32 cellular contexts compared by ENCODE assay signal in the genomic region with DNA sequence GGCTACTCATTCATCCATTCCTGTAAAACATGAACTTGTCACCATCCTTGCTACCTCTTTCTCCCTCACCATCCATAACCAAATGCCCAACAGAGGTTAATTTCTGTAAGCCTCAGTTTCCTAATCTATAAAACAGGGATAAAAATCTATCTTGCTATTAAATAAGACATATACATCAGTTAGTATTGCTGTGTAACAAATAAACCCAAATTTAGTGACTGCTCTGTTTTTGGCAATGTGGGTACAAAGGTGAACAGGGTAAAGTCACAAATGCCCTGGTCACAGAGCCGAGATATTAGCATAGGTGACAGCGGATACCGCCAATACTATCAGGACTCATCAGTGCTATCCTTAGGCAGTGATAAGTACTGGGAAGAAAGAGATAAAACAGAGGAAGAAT.
"Had no signal": no experiment of that assay in that cellular context is flagged by ENCODE, and none has a peak within 500 bp of the region (broad histone marks: within the 10 kb centered on the region; RNA-seq: fewer than 3 reads in every experiment).

No MANE protein-coding gene starts in this region.

- H3K4me3 Mint-ChIP-seq: activated B cell treated with CpG ODN at 0.5 μM for 24 hours; activated CD8-positive, alpha-beta T cell treated with anti-CD3 and anti-CD28 coated beads for 36 hours; activated naive CD4-positive, alpha-beta T cell treated with anti-CD3 and anti-CD28 coated beads, Interleukin-2, amount 10 ng/mL, durations not matched to agents 7 days and 5 days; activated naive CD8-positive, alpha-beta T cell treated with anti-CD3 and anti-CD28 coated beads for 36 hours; activated naive CD8-positive, alpha-beta T cell treated with anti-CD3 and anti-CD28 coated beads, Interleukin-2, amount 50 U/mL, for 24 hours; activated T-helper 1 cell treated with anti-CD3 and anti-CD28 coated beads, Interleukin-12 subunit alpha, Interleukin-12 subunit beta, Interleukin-2, Interleukin-4 antibody, amounts not matched to agents 30 ng/mL and 10 ng/mL and 1 ng/mL, durations not matched to agents 14 hours and 24 hours and 36 hours; dendritic cell treated with granulocyte-macrophage colony-stimulating factor and Interleukin-4, amounts not matched to agents 40 ng/mL and 50 ng/mL, for 4 days; endodermal cell; T-helper 17 cell; T-helper 2 cell treated with Interferon-gamma antibody and Interleukin-4, amounts not matched to agents 5 μg/mL and 100 μg/mL, for 36 hours had no signal

- H3K9me3 Mint-ChIP-seq: activated B cell treated with CpG ODN at 0.5 μM for 24 hours; activated CD8-positive, alpha-beta T cell treated with anti-CD3 and anti-CD28 coated beads for 36 hours; activated naive CD8-positive, alpha-beta T cell treated with anti-CD3 and anti-CD28 coated beads for 36 hours; T-helper 2 cell treated with Interferon-gamma antibody and Interleukin-4, amounts not matched to agents 5 μg/mL and 100 μg/mL, for 36 hours had no signal

- H3K27ac Mint-ChIP-seq: activated B cell treated with CpG ODN at 0.5 μM for 24 hours; activated CD8-positive, alpha-beta T cell treated with anti-CD3 and anti-CD28 coated beads for 36 hours; activated naive CD4-positive, alpha-beta T cell treated with anti-CD3 and anti-CD28 coated beads, Interleukin-2, amount 10 ng/mL, durations not matched to agents 7 days and 5 days; activated naive CD8-positive, alpha-beta T cell treated with anti-CD3 and anti-CD28 coated beads for 36 hours; activated naive CD8-positive, alpha-beta T cell treated with anti-CD3 and anti-CD28 coated beads, Interleukin-2, amount 50 U/mL, for 24 hours; activated T-helper 1 cell treated with anti-CD3 and anti-CD28 coated beads, Interleukin-12 subunit alpha, Interleukin-12 subunit beta, Interleukin-2, Interleukin-4 antibody, amounts not matched to agents 30 ng/mL and 10 ng/mL and 1 ng/mL, durations not matched to agents 14 hours and 24 hours and 36 hours; dendritic cell treated with granulocyte-macrophage colony-stimulating factor and Interleukin-4, amounts not matched to agents 40 ng/mL and 50 ng/mL, for 4 days; endodermal cell; T-helper 17 cell; T-helper 2 cell treated with Interferon-gamma antibody and Interleukin-4, amounts not matched to agents 5 μg/mL and 100 μg/mL, for 36 hours had no signal

- DNase-seq: activated B cell treated with CpG ODN at 0.5 μM for 24 hours; activated CD4-positive, alpha-beta T cell treated with anti-CD3 and anti-CD28 coated beads for 48 hours; activated CD4-positive, alpha-beta T cell treated with anti-CD3 and anti-CD28 coated beads, Interleukin-2, amount 50 U/mL, for 1 hour; activated CD4-positive, alpha-beta T cell treated with anti-CD3 and anti-CD28 coated beads, Interleukin-2, amount 50 U/mL, for 48 hours; activated CD8-positive, alpha-beta memory T cell treated with anti-CD3 and anti-CD28 coated beads for 24 hours; activated CD8-positive, alpha-beta memory T cell treated with anti-CD3 and anti-CD28 coated beads, Interleukin-2, amount 50 U/mL, for 4 hours; activated CD8-positive, alpha-beta T cell treated with anti-CD3 and anti-CD28 coated beads for 36 hours; activated gamma-delta T cell; activated naive CD4-positive, alpha-beta T cell; activated naive CD4-positive, alpha-beta T cell treated with anti-CD3 and anti-CD28 coated beads, Interleukin-2, amount 10 ng/mL, durations not matched to agents 7 days and 5 days; activated naive CD8-positive, alpha-beta T cell treated with anti-CD3 and anti-CD28 coated beads for 36 hours; activated naive CD8-positive, alpha-beta T cell treated with anti-CD3 and anti-CD28 coated beads, Interleukin-2, amount 50 U/mL, for 24 hours; activated T-cell treated with anti-CD3 and anti-CD28 coated beads, Interleukin-2, amount 50 U/mL, for 1 hour; activated T-cell treated with anti-CD3 and anti-CD28 coated beads, Interleukin-2, amount 50 U/mL, for 48 hours; amygdala; aorta; body of pancreas; central memory CD4-positive, alpha-beta T cell; cerebellar nuclear complex; dorsolateral prefrontal cortex; effector memory CD4-positive, alpha-beta T cell; endodermal cell; foreskin fibroblast; T-helper 1 cell; T-helper 17 cell; T1000; WERI-Rb-1 had no signal

- H3K27me3 Mint-ChIP-seq: activated naive CD8-positive, alpha-beta T cell treated with anti-CD3 and anti-CD28 coated beads for 36 hours had no signal

- ATAC-seq: activated CD4-positive, CD25-positive, alpha-beta regulatory T cell treated with anti-CD3 and anti-CD28 coated beads, Interleukin-2, amount 50 U/mL, for 24 hours; activated CD8-positive, alpha-beta T cell treated with anti-CD3 and anti-CD28 coated beads for 36 hours; activated naive CD8-positive, alpha-beta T cell treated with anti-CD3 and anti-CD28 coated beads, Interleukin-2, amount 50 U/mL, for 24 hours; body of pancreas; esophagus mucosa; T-helper 17 cell had no signal
